In genomic region chr19:41868120-41868988, GRCh38 we compare ENCODE assay signal across 1 cellular context.
TF ChIP-seq lines count a peak whose summit lies in the region.

No MANE protein-coding gene starts in this region.

TF ChIP-seq in IMR-90, 13 proteins besides CTCF, POLR2A, EP300 and RAD21:
- TF ChIP-seq CEBPB (IDR thresholded peaks at IDR 0.05; ENCODE audit: low read depth, low read length) (no peak), RCOR1 (IDR thresholded peaks at IDR 0.05; ENCODE audit: insufficient replicate concordance, low read length) (no peak), SMC3 (IDR thresholded peaks at IDR 0.05; ENCODE audit: low read depth, low read length) (no peak), RFX5 (IDR thresholded peaks at IDR 0.05; ENCODE audit: low read depth, low read length) (no peak), MAFK (IDR thresholded peaks at IDR 0.05; ENCODE audit: low read depth, low read length) (no peak), MXI1 (IDR thresholded peaks at IDR 0.05; ENCODE audit: borderline replicate concordance, low read depth, low read length) (no peak), USF2 (IDR thresholded peaks at IDR 0.05; ENCODE audit: low read depth, low read length) (no peak), FOS (IDR thresholded peaks at IDR 0.05; ENCODE audit: low read depth, low read length) (no peak), ELK1 (IDR thresholded peaks at IDR 0.05; ENCODE audit: borderline replicate concordance, low read depth, low read length) (no peak), CHD1 (IDR thresholded peaks at IDR 0.05; ENCODE audit: low read depth, low read length) (no peak), NFE2L2 (IDR thresholded peaks at IDR 0.05; ENCODE audit: low read depth, low read length) (no peak), MAZ (IDR thresholded peaks at IDR 0.05; ENCODE audit: borderline replicate concordance, low read depth, low read length) (no peak), BHLHE40 (IDR thresholded peaks at IDR 0.05; ENCODE audit: low read depth, low read length) (no peak)
